Comparison of ENCODE assay signal across 8 cellular contexts in genomic region chr13:51221674-51222509, GRCh38. TPM values are rescaled to one million over a fixed set of nuclear protein-coding genes. Genes with fewer than 3 reads are reported as not detected.
DNase-seq lines count a peak whose midpoint lies in the region; ATAC-seq and TF ChIP-seq lines count a peak whose summit lies in the region.

TSS of gene FAM124A (plus strand) at chr13:51222398. CDS start at chr13:51222502, 104 bp downstream.

- WGBS in smooth muscle cell (ENCODE audit: low lambda C conversion rate): under 1% methylated on average over 59 of the region's 86 CpGs

- H3K79me2 ChIP-seq in smooth muscle cell (ENCODE audit: low read depth): no peaks in the 10 kb centered on the region

- peak; percentile 15 for TF ChIP-seq CTCF in smooth muscle cell (IDR thresholded peaks at IDR 0.05; ENCODE audit: borderline replicate concordance, insufficient read depth, poor library complexity, severe bottlenecking)

- H3K4me3 Mint-ChIP-seq in T-cell: peak within 1 kb of the TSS; percentile 71 to 77 (median 74)

- peak within 1 kb of the TSS; percentile 73 to 86 (median 80) for H3K4me3 ChIP-seq in BLaER1 treated with 17β-estradiol and CSF1 and Interleukin-3, amounts not matched to agents 10 nM and 100 nM
- peak within 1 kb of the TSS; percentile 70 for H3K4me3 ChIP-seq in smooth muscle cell

- peak; percentile 86 for ATAC-seq in GM19351 (IDR thresholded peaks at IDR 0.05; ENCODE audit: unreplicated experiment)
- peak; percentile 77 to 87 (median 78) for ATAC-seq in T-cell (replicated peaks in 1 of 4)

- peaks cover 13 to 29% (median 17%) of the 10 kb centered on the region in 10 experiments; a peak in 17 of 20 replicates for H3K4me1 ChIP-seq in BLaER1 treated with 17β-estradiol and CSF1 and Interleukin-3, amounts not matched to agents 10 nM and 100 nM
- H3K4me1 ChIP-seq in smooth muscle cell (ENCODE audit: low read depth): peaks cover 14% of the 10 kb centered on the region

- H3F3A ChIP-seq in smooth muscle cell (ENCODE audit: low read depth): no peaks in the 10 kb centered on the region

- peak within 1 kb of the TSS; percentile 78 for H2AFZ ChIP-seq in smooth muscle cell (ENCODE audit: low read depth)

- POLR2A ChIA-PET in T-cell (lab: Charles Lee): no interaction called here

- H4K20me1 ChIP-seq in BLaER1 treated with 17β-estradiol and CSF1 and Interleukin-3, amounts not matched to agents 10 nM and 100 nM: no peaks in the 10 kb centered on the region
- H4K20me1 ChIP-seq in smooth muscle cell (ENCODE audit: low read depth): no peaks in the 10 kb centered on the region

- H3K9ac ChIP-seq in BLaER1 treated with 17β-estradiol and CSF1 and Interleukin-3, amounts not matched to agents 10 nM and 100 nM: peak within 1 kb of the TSS; percentile 52 to 84 (median 76)
- no peak within 1 kb of the TSS for H3K9ac ChIP-seq in smooth muscle cell (ENCODE audit: low read depth)

- CTCF ChIA-PET in T-cell (lab: Charles Lee): no interaction called here

- peaks cover 45 to 53% of the 10 kb centered on the region in 2 donors for H3K27me3 Mint-ChIP-seq in T-cell

- H3K27me3 ChIP-seq in BLaER1 treated with 17β-estradiol and CSF1 and Interleukin-3, amounts not matched to agents 10 nM and 100 nM: peaks cover 40 to 55% (median 51%) of the 10 kb centered on the region in 11 experiments
- peaks cover 63% of the 10 kb centered on the region for H3K27me3 ChIP-seq in smooth muscle cell (ENCODE audit: low read depth)

- no peaks in the 10 kb centered on the region for H3K36me3 Mint-ChIP-seq in T-cell

- no peaks in the 10 kb centered on the region for H3K9me3 ChIP-seq in BLaER1 treated with 17β-estradiol and CSF1 and Interleukin-3, amounts not matched to agents 10 nM and 100 nM (replicated peaks in 1 of 11)
- no peaks in the 10 kb centered on the region for H3K9me3 ChIP-seq in smooth muscle cell (replicated peaks; ENCODE audit: low read depth)

- no peak within 1 kb of the TSS for H3K27ac Mint-ChIP-seq in T-cell

- in situ Hi-C loops in T47D (cut with HindIII; ENCODE audit: low pct_unique_long_range_greater_than_20kb, low sequenced_read_pairs): no loop called here

- peak; percentile 2 for DNase-seq in HPDE6-E6E7 (ENCODE audit: extremely low spot score)
- DNase-seq in T-cell: peak in 15 of 34 experiments; percentile 1 to 36 (median 14)
- DNase-seq in T47D (ENCODE audit: low read depth in 1 of 2, low spot score in 1 of 2): peak; percentile 39 to 60
- DNase-seq in iris pigment epithelial cell (ENCODE audit: low read depth): peak; percentile 23
- no peak for DNase-seq in smooth muscle cell (lab: John Stamatoyannopoulos, UW; ENCODE audit: unreplicated experiment)
- DNase-seq in NCI-H128 (lab: John Stamatoyannopoulos, UW; ENCODE audit: unreplicated experiment): no peak

- no peaks in the 10 kb centered on the region for H3K9me3 Mint-ChIP-seq in T-cell

- peaks cover 0 to 10% (median 6%) of the 10 kb centered on the region in 3 donors for H3K4me1 Mint-ChIP-seq in T-cell

- H3K36me3 ChIP-seq in BLaER1 treated with 17β-estradiol and CSF1 and Interleukin-3, amounts not matched to agents 10 nM and 100 nM: no peaks in the 10 kb centered on the region
- H3K36me3 ChIP-seq in smooth muscle cell (ENCODE audit: low read depth): no peaks in the 10 kb centered on the region

- H3K4me2 ChIP-seq in BLaER1 treated with 17β-estradiol and CSF1 and Interleukin-3, amounts not matched to agents 10 nM and 100 nM: peak within 1 kb of the TSS; percentile 89 to 100 (median 99)
- H3K4me2 ChIP-seq in smooth muscle cell: peak within 1 kb of the TSS; percentile 94

- peak within 1 kb of the TSS in 7 of 11 experiments; percentile 18 to 74 (median 42); a peak in 12 of 22 replicates for H3K27ac ChIP-seq in BLaER1 treated with 17β-estradiol and CSF1 and Interleukin-3, amounts not matched to agents 10 nM and 100 nM
- no peak within 1 kb of the TSS for H3K27ac ChIP-seq in smooth muscle cell (ENCODE audit: low read depth)

RNA-seq across cellular contexts. Expression of gene FAM124A, which starts in this region (rescaled TPM):
- total RNA-seq in T-cell (under 1 TPM in 1 of 5 donors, not detected in 4; 0.09 TPM), smooth muscle cell (not detected in 2 replicates)
- polyA plus RNA-seq in smooth muscle cell: 0.06 and 0.18 TPM in 2 replicates

Comparison
In these comparisons a context has a peak if more than half of its experiments do, and no peak if none do; other contexts are left out.
1. Peak in ATAC-seq in T-cell; RNA of the gene not detected or under 1 TPM.
2. DNase-seq: peak in HPDE6-E6E7 (single experiment), T47D (2 of 2) and iris pigment epithelial cell (single experiment); none in smooth muscle cell (single experiment) and NCI-H128 (single experiment).